In genomic region chr2:218149098-218149497, GRCh38 we compare ENCODE assay signal across 37 cellular contexts. TPM values are rescaled to one million over a fixed set of nuclear protein-coding genes. Genes with fewer than 3 reads are reported as not detected.
"Had no signal": no experiment of that assay in that cellular context is flagged by ENCODE, and none has a peak within 500 bp of the region (broad histone marks: within the 10 kb centered on the region; RNA-seq: fewer than 3 reads in every experiment).

No MANE protein-coding gene starts in this region.

- H3K9me3 ChIP-seq: MG63, SJSA1, SK-N-SH had no signal

- H3K4me1 Mint-ChIP-seq: activated naive CD8-positive, alpha-beta T cell treated with anti-CD3 and anti-CD28 coated beads, Interleukin-2, amount 50 U/mL, for 24 hours; T-cell had no signal

- ATAC-seq: activated CD8-positive, alpha-beta T cell treated with anti-CD3 and anti-CD28 coated beads, Interleukin-2, amount 10 ng/mL, durations not matched to agents 7 days and 5 days; activated naive CD8-positive, alpha-beta T cell treated with anti-CD3 and anti-CD28 coated beads, Interleukin-2, amount 50 U/mL, for 24 hours; T-cell; T-helper 17 cell had no signal

- H3K27ac Mint-ChIP-seq: activated CD4-positive, alpha-beta T cell treated with anti-CD3 and anti-CD28 coated beads, Interleukin-2, amount 10 ng/mL, durations not matched to agents 7 days and 5 days; activated CD8-positive, alpha-beta T cell treated with anti-CD3 and anti-CD28 coated beads, Interleukin-2, amount 10 ng/mL, durations not matched to agents 7 days and 5 days; activated naive CD8-positive, alpha-beta T cell; activated naive CD8-positive, alpha-beta T cell treated with anti-CD3 and anti-CD28 coated beads, Interleukin-2, amount 50 U/mL, for 24 hours; activated T-cell treated with anti-CD3 and anti-CD28 coated beads, Interleukin-2, amount 50 U/mL, for 24 hours; activated T-helper 2 cell treated with anti-CD3 and anti-CD28 coated beads, Interferon-gamma antibody, Interleukin-2, Interleukin-4, amounts not matched to agents 10 μg/mL and 5 μg/mL and 100 μg/mL, durations not matched to agents 14 hours and 24 hours and 36 hours; T-cell; T-helper 17 cell had no signal

- H3K4me1 ChIP-seq: SJSA1 had no signal

- H3K9me3 Mint-ChIP-seq: activated CD4-positive, alpha-beta T cell treated with anti-CD3 and anti-CD28 coated beads, Interleukin-2, amount 10 ng/mL, durations not matched to agents 7 days and 5 days; activated naive CD8-positive, alpha-beta T cell treated with anti-CD3 and anti-CD28 coated beads, Interleukin-2, amount 50 U/mL, for 24 hours; activated T-cell treated with anti-CD3 and anti-CD28 coated beads, Interleukin-2, amount 50 U/mL, for 24 hours; activated T-helper 2 cell treated with anti-CD3 and anti-CD28 coated beads, Interferon-gamma antibody, Interleukin-2, Interleukin-4, amounts not matched to agents 10 μg/mL and 5 μg/mL and 100 μg/mL, durations not matched to agents 14 hours and 24 hours and 36 hours; T-cell had no signal

- H3K36me3 Mint-ChIP-seq: activated naive CD8-positive, alpha-beta T cell; T-cell had no signal

- H3K27ac ChIP-seq: brain microvascular endothelial cell, SJSA1, WERI-Rb-1 had no signal

- DNase-seq: activated CD4-positive, alpha-beta T cell treated with anti-CD3 and anti-CD28 coated beads for 1 hour; activated CD4-positive, alpha-beta T cell treated with anti-CD3 and anti-CD28 coated beads, Interleukin-2, amount 10 ng/mL, durations not matched to agents 7 days and 5 days; activated CD4-positive, alpha-beta T cell treated with anti-CD3 and anti-CD28 coated beads, Interleukin-2, amount 50 U/mL, for 48 hours; activated CD4-positive, CD25-positive, alpha-beta regulatory T cell; activated CD8-positive, alpha-beta T cell treated with anti-CD3 and anti-CD28 coated beads, Interleukin-2, amount 10 ng/mL, durations not matched to agents 7 days and 5 days; activated gamma-delta T cell; activated naive CD4-positive, alpha-beta T cell treated with Interleukin-2 at 50 U/mL for 16 hours; activated naive CD8-positive, alpha-beta T cell treated with anti-CD3 and anti-CD28 coated beads, Interleukin-2, amount 50 U/mL, for 24 hours; activated T-cell treated with anti-CD3 and anti-CD28 coated beads, Interleukin-2, amount 50 U/mL, for 24 hours; amniotic stem cell; aorta; brain microvascular endothelial cell; central memory CD4-positive, alpha-beta T cell; IMR-90; KG1; MG63; NCI-H1048; NCI-H1105 treated with DMSO at 0.1 percent for 48 hours; NCI-H1436; NCI-H1694; NCI-H1930; NCI-H2107; NCI-H2171; NCI-H510A; NCI-H526; NCI-H748 treated with DMSO at 0.1 percent for 48 hours; NK-92 treated with Interleukin-12 subunit alpha and Interleukin-12 subunit beta, amount 100 ng/mL, for 24 hours; SHP77 treated with DMSO at 0.1 percent for 48 hours; SK-N-SH; T-cell; T-helper 17 cell; WERI-Rb-1 had no signal

- H3K4me3 Mint-ChIP-seq: activated CD4-positive, alpha-beta T cell treated with anti-CD3 and anti-CD28 coated beads, Interleukin-2, amount 10 ng/mL, durations not matched to agents 7 days and 5 days; activated CD8-positive, alpha-beta T cell treated with anti-CD3 and anti-CD28 coated beads, Interleukin-2, amount 10 ng/mL, durations not matched to agents 7 days and 5 days; activated naive CD8-positive, alpha-beta T cell; activated naive CD8-positive, alpha-beta T cell treated with anti-CD3 and anti-CD28 coated beads, Interleukin-2, amount 50 U/mL, for 24 hours; activated T-cell treated with anti-CD3 and anti-CD28 coated beads, Interleukin-2, amount 50 U/mL, for 24 hours; T-cell; T-helper 17 cell had no signal

- H3K27me3 Mint-ChIP-seq: activated naive CD8-positive, alpha-beta T cell treated with anti-CD3 and anti-CD28 coated beads, Interleukin-2, amount 50 U/mL, for 24 hours; activated T-cell treated with anti-CD3 and anti-CD28 coated beads, Interleukin-2, amount 50 U/mL, for 24 hours had no signal

- H3K4me3 ChIP-seq: MG63, SJSA1 had no signal

RNA-seq across cellular contexts. Expression of gene CXCR1, which starts 17.7 kb away (rescaled TPM):
- total RNA-seq: activated T-helper 2 cell treated with anti-CD3 and anti-CD28 coated beads, Interferon-gamma antibody, Interleukin-2, Interleukin-4, amounts not matched to agents 10 μg/mL and 5 μg/mL and 100 μg/mL, durations not matched to agents 14 hours and 24 hours and 36 hours; cerebellum; IMR-90; OCI-LY7; SJSA1; T-helper 17 cell had no signal
- polyA plus RNA-seq: IMR-90, SK-N-SH had no signal

RNA-seq across cellular contexts. Expression of gene CXCR2, which starts 23.3 kb away (rescaled TPM):
- total RNA-seq: cerebellum, IMR-90, OCI-LY7, SJSA1 had no signal
- polyA plus RNA-seq: IMR-90, SK-N-SH had no signal
